20 cellular contexts compared by ENCODE assay signal in the genomic region with DNA sequence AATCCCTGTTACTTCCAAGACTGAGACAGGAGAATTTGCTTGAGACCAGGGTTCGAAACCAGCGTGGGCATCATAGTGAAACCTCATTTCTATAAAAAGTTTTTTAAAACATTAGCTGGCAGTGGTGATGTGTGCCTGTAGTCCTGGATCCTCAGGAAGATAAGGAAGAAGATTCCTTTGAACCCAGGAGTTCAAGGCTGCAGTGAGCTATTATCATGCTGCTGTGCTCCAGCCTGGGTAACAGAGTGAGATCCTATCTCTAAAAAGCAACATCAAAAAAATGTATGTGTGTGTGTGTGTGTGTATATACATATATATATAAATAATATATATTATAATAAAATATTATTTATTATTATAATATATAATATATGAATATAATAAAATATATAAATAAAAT.
A peak's percentile ranks its signal among the peaks of the same experiment; 100 is the strongest.
DNase-seq lines count a peak whose midpoint lies in the region; ATAC-seq and TF ChIP-seq lines count a peak whose summit lies in the region.
"Had no signal": no experiment of that assay in that cellular context is flagged by ENCODE, and none has a peak within 500 bp of the region (broad histone marks: within the 10 kb centered on the region; RNA-seq: fewer than 3 reads in every experiment).

No MANE protein-coding gene starts in this region.

- H3K4me1 Mint-ChIP-seq in activated CD4-positive, alpha-beta T cell treated with anti-CD3 and anti-CD28 coated beads for 36 hours = no peaks in the 10 kb centered on the region
- no peaks in the 10 kb centered on the region for H3K4me1 Mint-ChIP-seq in immature natural killer cell
- H3K4me1 Mint-ChIP-seq: T-helper 17 cell had no signal

- no peak for TF ChIP-seq POLR2A in erythroblast (IDR thresholded peaks at IDR 0.05; ENCODE audit: low read length)

- H3K9me3 Mint-ChIP-seq in activated CD4-positive, alpha-beta T cell treated with anti-CD3 and anti-CD28 coated beads for 36 hours (ENCODE audit: low read depth) = peaks cover 12% of the 10 kb centered on the region
- peaks cover 0 to 22% (median 10%) of the 10 kb centered on the region in 6 donors for H3K9me3 Mint-ChIP-seq in immature natural killer cell

- ATAC-seq in activated CD4-positive, alpha-beta T cell treated with anti-CD3 and anti-CD28 coated beads for 36 hours = peak; percentile 23
- ATAC-seq: T-helper 17 cell had no signal

- no peak overlapping the region for H3K4me3 Mint-ChIP-seq in activated CD4-positive, alpha-beta T cell treated with anti-CD3 and anti-CD28 coated beads for 36 hours
- no peak overlapping the region for H3K4me3 Mint-ChIP-seq in immature natural killer cell
- H3K4me3 Mint-ChIP-seq: T-helper 17 cell had no signal

- peak; percentile 6 for DNase-seq in activated CD4-positive, alpha-beta T cell treated with anti-CD3 and anti-CD28 coated beads for 36 hours
- DNase-seq in activated CD4-positive, alpha-beta T cell treated with anti-CD3 and anti-CD28 coated beads for 1 hour = no peak
- DNase-seq in KBM-7 (peak; percentile 36), NCI-H69 (lab: John Stamatoyannopoulos, UW) (peak; percentile 44), erythroblast (lab: John Stamatoyannopoulos, UW) (peak; percentile 16 to 26), GOT3 (lab: John Stamatoyannopoulos, UW) (no peak), SHP77 treated with DMSO at 0.1 percent for 48 hours (lab: John Stamatoyannopoulos, UW) (no peak), immature natural killer cell (no peak)
- DNase-seq: ACHN, C1 segment of cervical spinal cord, DMS 273 treated with DMSO at 0.1 percent for 48 hours, GDM1, H7, IMR-90, MG63, NCI-H1105, NCI-H2081, NCI-H510A treated with DMSO at 0.1 percent for 48 hours, PC-9, T-helper 17 cell had no signal

- H3K36me3 Mint-ChIP-seq in activated CD4-positive, alpha-beta T cell treated with anti-CD3 and anti-CD28 coated beads for 36 hours (ENCODE audit: low read depth) = no peaks in the 10 kb centered on the region
- no peaks in the 10 kb centered on the region for H3K36me3 Mint-ChIP-seq in immature natural killer cell

- intact Hi-C loops in activated CD4-positive, alpha-beta T cell treated with anti-CD3 and anti-CD28 coated beads for 36 hours (cut with DNase I, micrococcal nuclease) = no loop called here

- H3K27me3 Mint-ChIP-seq in activated CD4-positive, alpha-beta T cell treated with anti-CD3 and anti-CD28 coated beads for 36 hours = no peaks in the 10 kb centered on the region
- peaks cover 0 to 5% (median 0%) of the 10 kb centered on the region in 3 donors for H3K27me3 Mint-ChIP-seq in immature natural killer cell (ENCODE audit: low read depth in 3 of 3)
- H3K27me3 Mint-ChIP-seq: T-helper 17 cell had no signal

- CTCF ChIA-PET in activated CD4-positive, alpha-beta T cell treated with anti-CD3 and anti-CD28 coated beads for 36 hours (lab: Charles Lee) = no interaction called here

- H3K27ac Mint-ChIP-seq in activated CD4-positive, alpha-beta T cell treated with anti-CD3 and anti-CD28 coated beads for 36 hours = no peak overlapping the region
- no peak overlapping the region for H3K27ac Mint-ChIP-seq in immature natural killer cell
- H3K27ac Mint-ChIP-seq: T-helper 17 cell had no signal

- in situ Hi-C loops in KBM-7 (cut with MboI; ENCODE audit: low pct_unique_long_range_greater_than_20kb, low sequenced_read_pairs) = no loop called here

- POLR2A ChIA-PET in activated CD4-positive, alpha-beta T cell treated with anti-CD3 and anti-CD28 coated beads for 36 hours (lab: Charles Lee) = no interaction called here

Comparison
In these comparisons a context has a peak if more than half of its experiments do, and no peak if none do; other contexts are left out.
1. DNase-seq: peak in activated CD4-positive, alpha-beta T cell treated with anti-CD3 and anti-CD28 coated beads for 36 hours (single experiment), KBM-7 (single experiment), NCI-H69 (single experiment) and erythroblast (2 of 2); none in activated CD4-positive, alpha-beta T cell treated with anti-CD3 and anti-CD28 coated beads for 1 hour (single experiment), GOT3 (single experiment), SHP77 treated with DMSO at 0.1 percent for 48 hours (single experiment) and immature natural killer cell (0 of 3).